In genomic region chr3:23917904-23918303, GRCh38 we compare ENCODE assay signal across 8 cellular contexts. TPM values are rescaled to one million over a fixed set of nuclear protein-coding genes. Genes with fewer than 3 reads are reported as not detected.
DNase-seq lines count a peak whose midpoint lies in the region; ATAC-seq and TF ChIP-seq lines count a peak whose summit lies in the region.
"Not testable (repeated sequence)": the region's sequence is repeated elsewhere in the genome, so short reads cannot be mapped to it uniquely, and the experiment has no call there.

No MANE protein-coding gene starts in this region.

- not testable (repeated sequence) for H2AFZ ChIP-seq in OCI-LY3 (ENCODE audit: low read depth, low read length)

- not testable (repeated sequence) for H3K9me3 Mint-ChIP-seq in activated T-cell treated with anti-CD3 and anti-CD28 coated beads, Interleukin-2, amount 50 U/mL, for 4 hours; mesothelial cell of epicardium

- peak overlapping the region; percentile 97 for H3K27ac Mint-ChIP-seq in mesothelial cell of epicardium

- peak overlapping the region; percentile 100 for H3K4me3 Mint-ChIP-seq in activated T-cell treated with anti-CD3 and anti-CD28 coated beads, Interleukin-2, amount 50 U/mL, for 4 hours
- H3K4me3 Mint-ChIP-seq in mesothelial cell of epicardium, result peak overlapping the region; percentile 100

- H3K4me1 ChIP-seq in OCI-LY3 (ENCODE audit: low read length), result peaks cover 26% of the 10 kb centered on the region
- H3K4me1 ChIP-seq in heart left ventricle, result peaks cover 7 to 48% (median 25%) of the 10 kb centered on the region in 12 donors
- peaks cover 31% of the 10 kb centered on the region for H3K4me1 ChIP-seq in upper lobe of right lung

- intact Hi-C loops in heart left ventricle (cut with DNase I), result loop anchor here in 5 of 10 donors (1.0 to 2.0 kb wide), 3 partner anchors 27 to 29 kb away; partner anchors contain the start of gene NR1D2 (in 4 of the 5)
- intact Hi-C loops in upper lobe of right lung (cut with DNase I), result not testable (repeated sequence)

- H3K4me2 ChIP-seq in OCI-LY3 (ENCODE audit: low read length), result peak overlapping the region; percentile 92

- TF ChIP-seq POLR2A in heart left ventricle (IDR thresholded peaks at IDR 0.05), result not testable (repeated sequence)

- peaks cover 37% of the 10 kb centered on the region for H4K20me1 ChIP-seq in OCI-LY3 (ENCODE audit: insufficient read depth, low read length)

- not testable (repeated sequence) for H3K27me3 ChIP-seq in GM06990 (replicated peaks; ENCODE audit: control insufficient read depth, insufficient read depth, low read length); OCI-LY3 (ENCODE audit: low read depth, low read length); heart left ventricle; upper lobe of right lung

- peaks cover 47% of the 10 kb centered on the region for H3K4me1 Mint-ChIP-seq in activated T-cell treated with anti-CD3 and anti-CD28 coated beads, Interleukin-2, amount 50 U/mL, for 4 hours (ENCODE audit: low read depth)
- peaks cover 55% of the 10 kb centered on the region for H3K4me1 Mint-ChIP-seq in mesothelial cell of epicardium

- not testable (repeated sequence) for DNase-seq in GM06990 (ENCODE audit: extremely low read depth, insufficient read length); activated T-cell treated with anti-CD3 and anti-CD28 coated beads, Interleukin-2, amount 50 U/mL, for 4 hours; choroid plexus epithelial cell (ENCODE audit: low read depth); heart left ventricle; mesothelial cell of epicardium (ENCODE audit: low spot score in 2 of 2, unreplicated experiment in 2 of 2); retinal pigment epithelial cell (ENCODE audit: low read depth); upper lobe of right lung

- H3K27me3 Mint-ChIP-seq in activated T-cell treated with anti-CD3 and anti-CD28 coated beads, Interleukin-2, amount 50 U/mL, for 4 hours (ENCODE audit: low read depth); mesothelial cell of epicardium (ENCODE audit: low read depth): not testable (repeated sequence)

- peaks cover 38% of the 10 kb centered on the region for H3K36me3 Mint-ChIP-seq in activated T-cell treated with anti-CD3 and anti-CD28 coated beads, Interleukin-2, amount 50 U/mL, for 4 hours (ENCODE audit: insufficient read depth)
- peaks cover 23% of the 10 kb centered on the region for H3K36me3 Mint-ChIP-seq in mesothelial cell of epicardium

- H3K79me2 ChIP-seq in OCI-LY3 (ENCODE audit: low read length), result peaks cover 41% of the 10 kb centered on the region

- H3K4me3 ChIP-seq in GM06990 (replicated peaks; ENCODE audit: low read depth, low read length), result peak overlapping the region; percentile 98
- peak overlapping the region; percentile 88 for H3K4me3 ChIP-seq in OCI-LY3 (ENCODE audit: low read length)
- peak overlapping the region; percentile 99 for H3K4me3 ChIP-seq in choroid plexus epithelial cell (ENCODE audit: low read depth, low read length)
- peak overlapping the region; percentile 76 to 99 (median 85) for H3K4me3 ChIP-seq in heart left ventricle
- H3K4me3 ChIP-seq in retinal pigment epithelial cell (ENCODE audit: low read length), result peak overlapping the region; percentile 72
- H3K4me3 ChIP-seq in upper lobe of right lung, result peak overlapping the region; percentile 94

- not testable (repeated sequence) for TF ChIP-seq CTCF in GM06990 (IDR thresholded peaks at IDR 0.05; ENCODE audit: insufficient read depth, low read length, poor library complexity, severe bottlenecking); OCI-LY3 (IDR thresholded peaks at IDR 0.05; ENCODE audit: low read depth, low read length); choroid plexus epithelial cell (conservative IDR thresholded peaks at IDR 0.05; ENCODE audit: low read depth, low read length); heart left ventricle (IDR thresholded peaks at IDR 0.05); mesothelial cell of epicardium (IDR thresholded peaks at IDR 0.05; ENCODE audit: unreplicated experiment); retinal pigment epithelial cell (conservative IDR thresholded peaks at IDR 0.05; ENCODE audit: low read depth, low read length); upper lobe of right lung (IDR thresholded peaks at IDR 0.05)

- H3K27ac ChIP-seq in OCI-LY3 (ENCODE audit: low read length) (peak overlapping the region; percentile 77), heart left ventricle (peak overlapping the region; percentile 66 to 96 (median 92)), upper lobe of right lung (peak overlapping the region; percentile 93)

- not testable (repeated sequence) for ATAC-seq in activated T-cell treated with anti-CD3 and anti-CD28 coated beads, Interleukin-2, amount 50 U/mL, for 4 hours; heart left ventricle; upper lobe of right lung

- peak overlapping the region; percentile 92 for H3K9ac ChIP-seq in OCI-LY3 (ENCODE audit: low read length)

- not testable (repeated sequence) for H3K9me3 ChIP-seq in OCI-LY3 (ENCODE audit: insufficient read depth, low read length); heart left ventricle; upper lobe of right lung

- 1 to 2% (median 1%) methylated on average over 10 to 13 of the region's 13 CpGs for WGBS in heart left ventricle, 4 donors

- not testable (repeated sequence) for H3K36me3 ChIP-seq in GM06990 (ENCODE audit: control insufficient read depth, insufficient read depth, low read length)
- H3K36me3 ChIP-seq in OCI-LY3 (replicated peaks; ENCODE audit: low read depth, low read length) (peaks cover 40% of the 10 kb centered on the region), heart left ventricle (peaks cover 0 to 50% (median 43%) of the 10 kb centered on the region in 9 donors), upper lobe of right lung (peaks cover 43% of the 10 kb centered on the region)

RNA-seq across cellular contexts. Expression of gene RPL15, which starts 1.0 kb away (rescaled TPM):
- 1,000 to 10,000 TPM; 2,279 to 2,502 (median 2,371) TPM for total RNA-seq in activated T-cell treated with anti-CD3 and anti-CD28 coated beads, Interleukin-2, amount 50 U/mL, for 4 hours
- 1,000 to 10,000 TPM in 4 of 9 donors, 100 to 1,000 TPM in 5; 834 to 1,126 (median 995) TPM for total RNA-seq in heart left ventricle
- 1,000 to 10,000 TPM; 1,262 to 3,123 TPM for polyA plus RNA-seq in heart left ventricle
- total RNA-seq in mesothelial cell of epicardium, result 1,989 to 2,052 TPM (median 2,046 TPM) in 3 replicates
- total RNA-seq in upper lobe of right lung, result 1,404 TPM

RNA-seq across cellular contexts. Expression of gene NKIRAS1, which starts 1.1 kb away (rescaled TPM):
- 1 to 10 TPM; 5.5 to 7.4 (median 5.7) TPM for total RNA-seq in activated T-cell treated with anti-CD3 and anti-CD28 coated beads, Interleukin-2, amount 50 U/mL, for 4 hours
- total RNA-seq in heart left ventricle, result 10 to 100 TPM; 15.2 to 23.2 (median 18.8) TPM
- 10 to 100 TPM; 13.3 to 17.8 TPM for polyA plus RNA-seq in heart left ventricle
- total RNA-seq in mesothelial cell of epicardium, result 8.0 to 8.7 TPM (median 8.1 TPM) in 3 replicates
- 8.4 TPM for total RNA-seq in upper lobe of right lung

RNA-seq across cellular contexts. Expression of gene NR1D2, which starts 27.2 kb away (rescaled TPM):
- 1 to 10 TPM; 5.4 to 6.5 (median 6.0) TPM for total RNA-seq in activated T-cell treated with anti-CD3 and anti-CD28 coated beads, Interleukin-2, amount 50 U/mL, for 4 hours
- total RNA-seq in heart left ventricle, result 10 to 100 TPM; 16.2 to 62.1 (median 36.5) TPM
- polyA plus RNA-seq in heart left ventricle, result 1 to 10 TPM; 5.6 to 7.5 TPM
- 26.1 to 29.2 TPM (median 27.3 TPM) in 3 replicates for total RNA-seq in mesothelial cell of epicardium
- 62.1 TPM for total RNA-seq in upper lobe of right lung
